Comparison of ENCODE assay signal across 21 cellular contexts in genomic region chr6:123064038-123064437, GRCh38.
"Had no signal": no experiment of that assay in that cellular context is flagged by ENCODE, and none has a peak within 500 bp of the region (broad histone marks: within the 10 kb centered on the region; RNA-seq: fewer than 3 reads in every experiment).

No MANE protein-coding gene starts in this region.

- H3K9me3 Mint-ChIP-seq: activated B cell treated with CpG ODN at 0.5 μM for 24 hours; activated naive CD8-positive, alpha-beta T cell treated with anti-CD3 and anti-CD28 coated beads, Interleukin-2, amount 50 U/mL, for 24 hours; activated T-helper 2 cell treated with anti-CD3 and anti-CD28 coated beads, Interferon-gamma antibody, Interleukin-2, Interleukin-4, amounts not matched to agents 10 μg/mL and 5 μg/mL and 100 μg/mL, durations not matched to agents 14 hours and 24 hours and 36 hours had no signal

- H3K27me3 ChIP-seq: hepatocyte, neutrophil, ovary, upper lobe of left lung had no signal

- H3K4me1 Mint-ChIP-seq: activated B cell treated with CpG ODN at 0.5 μM for 24 hours; activated naive CD8-positive, alpha-beta T cell treated with anti-CD3 and anti-CD28 coated beads, Interleukin-2, amount 50 U/mL, for 24 hours; immature natural killer cell; memory B cell; T-cell had no signal

- H3K27me3 Mint-ChIP-seq: activated B cell treated with CpG ODN at 0.5 μM for 24 hours; activated naive CD8-positive, alpha-beta T cell treated with anti-CD3 and anti-CD28 coated beads, Interleukin-2, amount 50 U/mL, for 24 hours; memory B cell; natural killer cell treated with Interleukin-12 subunit alpha and Interleukin-12 subunit beta and Interleukin-15 and Interleukin-18, amount 100 ng/mL, for 72 hours; T-cell had no signal

- H3K4me2 ChIP-seq: hepatocyte had no signal

- ATAC-seq: activated naive CD8-positive, alpha-beta T cell treated with anti-CD3 and anti-CD28 coated beads, Interleukin-2, amount 50 U/mL, for 24 hours; activated T-cell treated with anti-CD3 and anti-CD28 coated beads, Interleukin-2, amount 50 U/mL, for 4 hours; natural killer cell treated with Interleukin-12 subunit alpha and Interleukin-12 subunit beta and Interleukin-15 and Interleukin-18, amount 100 ng/mL, for 72 hours; T-cell had no signal

- DNase-seq: activated B cell treated with CpG ODN at 0.5 μM for 24 hours; activated CD4-positive, alpha-beta T cell treated with anti-CD3 and anti-CD28 coated beads for 4 hours; activated CD8-positive, alpha-beta memory T cell treated with anti-CD3 and anti-CD28 coated beads, Interleukin-2, amount 50 U/mL, for 4 hours; activated naive CD4-positive, alpha-beta T cell; activated naive CD8-positive, alpha-beta T cell treated with anti-CD3 and anti-CD28 coated beads, Interleukin-2, amount 50 U/mL, for 24 hours; activated T-cell treated with anti-CD3 and anti-CD28 coated beads, Interleukin-2, amount 50 U/mL, for 4 hours; foreskin fibroblast; immature natural killer cell; kidney glomerular epithelial cell; ovary; stimulated activated CD4-positive, alpha-beta T cell treated with anti-CD3 and anti-CD28 coated beads, Interleukin-4, amount 100 ng/mL, for 24 hours; stimulated activated naive CD4-positive, alpha-beta T cell treated with Interleukin-2 at 50 U/mL for 16 hours; T-cell; upper lobe of left lung had no signal

- H3K79me2 ChIP-seq: hepatocyte had no signal

- H3K36me3 ChIP-seq: neutrophil, ovary, prostate gland, thoracic aorta, upper lobe of left lung had no signal

- H3K4me1 ChIP-seq: prostate gland, upper lobe of left lung had no signal

- H3K4me3 Mint-ChIP-seq: activated B cell treated with CpG ODN at 0.5 μM for 24 hours; activated naive CD8-positive, alpha-beta T cell treated with anti-CD3 and anti-CD28 coated beads, Interleukin-2, amount 50 U/mL, for 24 hours; activated T-cell treated with anti-CD3 and anti-CD28 coated beads, Interleukin-2, amount 50 U/mL, for 4 hours; immature natural killer cell; memory B cell; natural killer cell treated with Interleukin-12 subunit alpha and Interleukin-12 subunit beta and Interleukin-15 and Interleukin-18, amount 100 ng/mL, for 72 hours; T-cell had no signal

- H3K36me3 Mint-ChIP-seq: immature natural killer cell; memory B cell; natural killer cell treated with Interleukin-12 subunit alpha and Interleukin-12 subunit beta and Interleukin-15 and Interleukin-18, amount 100 ng/mL, for 72 hours; T-cell had no signal

- H2AFZ ChIP-seq: hepatocyte had no signal

- H3K27ac ChIP-seq: hepatocyte, neutrophil, ovary, prostate gland, thoracic aorta, upper lobe of left lung had no signal

- H3K4me3 ChIP-seq: hepatocyte, ovary, prostate gland, thoracic aorta, upper lobe of left lung had no signal

- H3K27ac Mint-ChIP-seq: activated B cell treated with CpG ODN at 0.5 μM for 24 hours; activated naive CD8-positive, alpha-beta T cell treated with anti-CD3 and anti-CD28 coated beads, Interleukin-2, amount 50 U/mL, for 24 hours; activated T-helper 2 cell treated with anti-CD3 and anti-CD28 coated beads, Interferon-gamma antibody, Interleukin-2, Interleukin-4, amounts not matched to agents 10 μg/mL and 5 μg/mL and 100 μg/mL, durations not matched to agents 14 hours and 24 hours and 36 hours; immature natural killer cell; memory B cell; natural killer cell treated with Interleukin-12 subunit alpha and Interleukin-12 subunit beta and Interleukin-15 and Interleukin-18, amount 100 ng/mL, for 72 hours; T-cell had no signal
